In genomic region chr9:27377147-27377807, GRCh38 we compare ENCODE assay signal across 13 cellular contexts.
DNase-seq lines count a peak whose midpoint lies in the region; ATAC-seq, FAIRE-seq and TF ChIP-seq lines count a peak whose summit lies in the region.
"Had no signal": no experiment of that assay in that cellular context is flagged by ENCODE, and none has a peak within 500 bp of the region (broad histone marks: within the 10 kb centered on the region; RNA-seq: fewer than 3 reads in every experiment).

No MANE protein-coding gene starts in this region.

- TF ChIP-seq CTCF in H1 (IDR thresholded peaks at IDR 0.05; ENCODE audit: control extremely low read depth in 1 of 3, insufficient read depth in 1 of 3, low read depth in 1 of 3, low read length in 3 of 3), result no peak
- TF ChIP-seq CTCF in body of pancreas (IDR thresholded peaks at IDR 0.05), result no peak
- no peak for TF ChIP-seq CTCF in CD14-positive monocyte (IDR thresholded peaks at IDR 0.05)

- H3K27ac Mint-ChIP-seq in CD14-positive monocyte, result peak overlapping the region in 3 of 7 donors; percentile 9 to 55 (median 24)
- H3K27ac Mint-ChIP-seq: activated CD4-positive, alpha-beta memory T cell treated with anti-CD3 and anti-CD28 coated beads for 36 hours; stimulated activated naive CD8-positive, alpha-beta T cell treated with anti-CD3 and anti-CD28 coated beads, Interleukin-15, amount 100 ng/mL, for 72 hours had no signal

- H4K8ac ChIP-seq in H1 (ENCODE audit: extremely low read depth, insufficient read depth, low read length), result no peak overlapping the region

- ATAC-seq in GM21381 (IDR thresholded peaks at IDR 0.05; ENCODE audit: unreplicated experiment) (peak; percentile 26), HG03378 (IDR thresholded peaks at IDR 0.05; ENCODE audit: unreplicated experiment) (peak; percentile 11), body of pancreas (no peak)
- ATAC-seq: stimulated activated naive CD8-positive, alpha-beta T cell treated with anti-CD3 and anti-CD28 coated beads, Interleukin-15, amount 100 ng/mL, for 72 hours had no signal

- H3K36me3 ChIP-seq in H1 (ENCODE audit: control insufficient read depth in 2 of 4, insufficient read depth in 4 of 4, low read length in 3 of 4) (no peaks in the 10 kb centered on the region), body of pancreas (replicated peaks in 1 of 2; ENCODE audit: insufficient read depth in 1 of 2, low read depth in 2 of 2) (no peaks in the 10 kb centered on the region)

- H4K91ac ChIP-seq in H1 (replicated peaks; ENCODE audit: insufficient read length, low read length), result no peak overlapping the region

- 72% methylated on average over 8 of the region's 8 CpGs; no CpG with 5 or more reads in 1 of the 2 experiments for WGBS in H1 (ENCODE audit: extremely low coverage in 1 of 2, insufficient coverage in 1 of 2, insufficient read length in 1 of 2, insufficient replicate concordance in 2 of 2, low coverage in 1 of 2, low lambda C conversion rate in 2 of 2, missing lambda C conversion rate in 1 of 2), 2 experiments
- WGBS in body of pancreas, 2 donors, result 83 to 84% methylated on average over 8 of the region's 8 CpGs

- no peak overlapping the region for H2BK20ac ChIP-seq in H1 (ENCODE audit: low read length)

- no peaks in the 10 kb centered on the region for H3K9me3 Mint-ChIP-seq in CD14-positive monocyte
- H3K9me3 Mint-ChIP-seq: activated CD4-positive, alpha-beta memory T cell treated with anti-CD3 and anti-CD28 coated beads for 36 hours; stimulated activated naive CD8-positive, alpha-beta T cell treated with anti-CD3 and anti-CD28 coated beads, Interleukin-15, amount 100 ng/mL, for 72 hours had no signal

- H3K4me3 ChIP-seq in H1 (ENCODE audit: extremely low read depth in 1 of 4, insufficient read depth in 2 of 4, low read depth in 3 of 4, low read length in 4 of 4) (no peak overlapping the region), body of pancreas (no peak overlapping the region)

- TF ChIP-seq EP300 in H1 (IDR thresholded peaks at IDR 0.05; ENCODE audit: borderline replicate concordance in 1 of 2, low read depth in 2 of 2, low read length in 2 of 2), result no peak

- H2BK15ac ChIP-seq in H1 (ENCODE audit: low read length), result no peak overlapping the region

- no peak overlapping the region for H3K4me3 Mint-ChIP-seq in CD14-positive monocyte
- H3K4me3 Mint-ChIP-seq: activated CD4-positive, alpha-beta memory T cell treated with anti-CD3 and anti-CD28 coated beads for 36 hours; stimulated activated naive CD8-positive, alpha-beta T cell treated with anti-CD3 and anti-CD28 coated beads, Interleukin-15, amount 100 ng/mL, for 72 hours had no signal

- H3K9ac ChIP-seq in H1 (replicated peaks in 1 of 4; ENCODE audit: extremely low read depth in 1 of 4, low read depth in 3 of 4, low read length in 3 of 4), result no peak overlapping the region
- H3K9ac ChIP-seq: KMS-11 had no signal

- TF ChIP-seq RAD21 in H1 (IDR thresholded peaks at IDR 0.05 in 1 of 2, conservative IDR thresholded peaks at IDR 0.05 in 1 of 2; ENCODE audit: low read depth in 2 of 2, low read length in 2 of 2), result no peak

- POLR2A ChIA-PET in H1 (lab: Charles Lee; ENCODE audit: partially characterized antibody), result interaction anchor here (0.7 to 1.2 kb wide), 2 partner anchors 10 to 11 kb away, joined by 3 read pairs; no protein-coding TSS in a partner anchor

- H3K4ac ChIP-seq in H1 (replicated peaks; ENCODE audit: insufficient read length, low read depth, low read length), result no peak overlapping the region

- no peak for FAIRE-seq in H1 (lab: Jason Lieb, UNC)

- H3K27ac ChIP-seq in H1 (ENCODE audit: low read depth, low read length) (peak overlapping the region; percentile 13; the same call in 1 of the 2 replicates), body of pancreas (no peak overlapping the region)
- H3K27ac ChIP-seq: KMS-11 had no signal

- no peaks in the 10 kb centered on the region for H3K79me1 ChIP-seq in H1 (ENCODE audit: low read depth, low read length)

- TF ChIP-seq POLR2A in H1 (IDR thresholded peaks at IDR 0.05; ENCODE audit: control extremely low read depth in 1 of 2, low read depth in 2 of 2, low read length in 2 of 2) (no peak), body of pancreas (IDR thresholded peaks at IDR 0.05) (no peak)

- no peak overlapping the region for H2BK120ac ChIP-seq in H1 (replicated peaks; ENCODE audit: low read depth, low read length)

- H3K4me2 ChIP-seq in H1 (ENCODE audit: insufficient read depth in 1 of 2, low read depth in 2 of 2, low read length in 2 of 2), result no peak overlapping the region
- H3K4me2 ChIP-seq: KMS-11 had no signal

- H3K79me2 ChIP-seq in H1 (ENCODE audit: control insufficient read depth in 1 of 2, insufficient read depth in 2 of 2, low read length in 2 of 2), result no peaks in the 10 kb centered on the region

- H3K56ac ChIP-seq in H1 (replicated peaks; ENCODE audit: insufficient read length, low read depth, low read length), result no peak overlapping the region

- H2BK5ac ChIP-seq in H1 (ENCODE audit: low read depth, low read length), result no peak overlapping the region; the same call in 1 of the 2 replicates

- H2BK12ac ChIP-seq in H1 (ENCODE audit: low read depth, low read length), result no peak overlapping the region

- peaks cover 0 to 2% (median 0%) of the 10 kb centered on the region in 3 donors for H3K27me3 Mint-ChIP-seq in CD14-positive monocyte (ENCODE audit: low read depth in 3 of 3)

- no peak overlapping the region for H2AK5ac ChIP-seq in H1 (ENCODE audit: low read depth, low read length)

- no peaks in the 10 kb centered on the region for H4K20me1 ChIP-seq in H1 (replicated peaks in 1 of 2; ENCODE audit: control insufficient read depth in 1 of 2, insufficient read depth in 2 of 2, low read length in 2 of 2)

- peaks cover 0 to 5% (median 0%) of the 10 kb centered on the region in 4 experiments; a peak in 3 of 7 replicates for H3K4me1 ChIP-seq in H1 (replicated peaks in 1 of 4; ENCODE audit: control insufficient read depth in 3 of 4, insufficient read depth in 4 of 4, low read length in 3 of 4)
- H3K4me1 ChIP-seq in body of pancreas, result peaks cover 68% of the 10 kb centered on the region

- H2AFZ ChIP-seq in H1 (ENCODE audit: low read length), result no peak overlapping the region

- H3K27me3 ChIP-seq in H1 (replicated peaks in 1 of 4; ENCODE audit: control insufficient read depth in 3 of 4, extremely low read depth in 1 of 4, insufficient read depth in 3 of 4, low read length in 3 of 4), result no peaks in the 10 kb centered on the region
- H3K27me3 ChIP-seq in body of pancreas, result no peaks in the 10 kb centered on the region

- H3K14ac ChIP-seq in H1 (ENCODE audit: insufficient read length), result no peak overlapping the region

- no peak overlapping the region for H3K18ac ChIP-seq in H1 (ENCODE audit: extremely low read depth, low read length)

- no peaks in the 10 kb centered on the region for H3K36me3 Mint-ChIP-seq in CD14-positive monocyte
- H3K36me3 Mint-ChIP-seq: activated CD4-positive, alpha-beta memory T cell treated with anti-CD3 and anti-CD28 coated beads for 36 hours had no signal

- no peaks in the 10 kb centered on the region for H3K23me2 ChIP-seq in H1 (ENCODE audit: low read depth, low read length)

- intact Hi-C loops in body of pancreas (cut with DNase I), result no loop called here
- intact Hi-C loops in CD14-positive monocyte (cut with micrococcal nuclease), result no loop called here

- H3K4me1 Mint-ChIP-seq in CD14-positive monocyte, result peaks cover 20% of the 10 kb centered on the region

- no peak overlapping the region for H4K5ac ChIP-seq in H1 (ENCODE audit: insufficient read length, low read depth, low read length)

- no peak overlapping the region for H3K23ac ChIP-seq in H1 (ENCODE audit: insufficient read length)

- DNase-seq in COR-L47 (lab: John Stamatoyannopoulos, UW), result peak; percentile 40
- DNase-seq in H1 (ENCODE audit: low read depth in 1 of 2, low spot score in 2 of 2), result no peak
- DNase-seq in body of pancreas, result no peak
- no peak for DNase-seq in CD14-positive monocyte (ENCODE audit: low spot score)
- DNase-seq in iPS-NIHi11 (ENCODE audit: low spot score), result no peak
- DNase-seq in germinal center (ENCODE audit: low spot score), result no peak
- DNase-seq: activated CD4-positive, alpha-beta memory T cell treated with anti-CD3 and anti-CD28 coated beads for 36 hours; DND-41; effector CD8-positive, alpha-beta T cell; stimulated activated naive CD8-positive, alpha-beta T cell treated with anti-CD3 and anti-CD28 coated beads, Interleukin-15, amount 100 ng/mL, for 72 hours had no signal

- H3K9me3 ChIP-seq in H1 (ENCODE audit: insufficient read depth in 2 of 2, low read depth in 1 of 2, low read length in 1 of 2) (no peaks in the 10 kb centered on the region), body of pancreas (no peaks in the 10 kb centered on the region)

- CTCF ChIA-PET in H1 (lab: Charles Lee; ENCODE audit: partially characterized antibody), result no interaction called here

TF ChIP-seq in H1, 55 proteins besides CTCF, POLR2A, EP300 and RAD21:
- TF ChIP-seq BCL11A (IDR thresholded peaks at IDR 0.05; ENCODE audit: low read depth in 2 of 2, low read length in 2 of 2) (no peak), JUND (IDR thresholded peaks at IDR 0.05; ENCODE audit: low read length) (peak; percentile 73; the same call in 1 of the 2 replicates), SIRT6 (IDR thresholded peaks at IDR 0.05; ENCODE audit: low read length) (no peak)
